Comparison of ENCODE assay signal across 21 cellular contexts in genomic region chr2:54083021-54083420, GRCh38. TPM values are rescaled to one million over a fixed set of nuclear protein-coding genes. Genes with fewer than 3 reads are reported as not detected.
DNase-seq lines count a peak whose midpoint lies in the region; ATAC-seq, FAIRE-seq and TF ChIP-seq lines count a peak whose summit lies in the region.
"Had no signal": no experiment of that assay in that cellular context is flagged by ENCODE, and none has a peak within 500 bp of the region (broad histone marks: within the 10 kb centered on the region; RNA-seq: fewer than 3 reads in every experiment).

No MANE protein-coding gene starts in this region.

- H3K9ac ChIP-seq in mammary epithelial cell (ENCODE audit: insufficient read depth, low read length) (no peak overlapping the region), K562 (ENCODE audit: insufficient read depth in 1 of 2, low read depth in 2 of 2, low read length in 2 of 2) (no peak overlapping the region), mesenchymal stem cell (ENCODE audit: low read length) (no peak overlapping the region)
- H3K9ac ChIP-seq: KMS-11 had no signal

- no peaks in the 10 kb centered on the region for H3K9me1 ChIP-seq in K562 (ENCODE audit: control insufficient read depth, insufficient read depth, low read length)

- dilution Hi-C loops in mammary epithelial cell (cut with HindIII; ENCODE audit: low sequenced_read_pairs): no loop called here

- TF ChIP-seq POLR2A in breast epithelium (IDR thresholded peaks at IDR 0.05): no peak
- no peak for TF ChIP-seq POLR2A in K562 (conservative IDR thresholded peaks at IDR 0.05)

- intact Hi-C loops in mammary epithelial cell (cut with micrococcal nuclease): loop anchor here (10.0 kb wide), 2 partner anchors 218 to 298 kb away; partner anchors contain the start of genes ASB3 and ERLEC1
- intact Hi-C loops in breast epithelium (cut with DNase I; ENCODE audit: low total_unique reads): no loop called here
- intact Hi-C loops in K562 (cut with micrococcal nuclease): no loop called here

- H3K4me2 ChIP-seq in mammary epithelial cell (ENCODE audit: insufficient read depth, low read depth, low read length): no peak overlapping the region
- H3K4me2 ChIP-seq in K562 (ENCODE audit: insufficient read depth, low read length): no peak overlapping the region
- H3K4me2 ChIP-seq in mesenchymal stem cell (ENCODE audit: low read length, poor library complexity, severe bottlenecking): no peak overlapping the region
- H3K4me2 ChIP-seq: KMS-11 had no signal

- no peak overlapping the region for H4K91ac ChIP-seq in mesenchymal stem cell (ENCODE audit: low read length)

- no peak overlapping the region for H3K4me3 Mint-ChIP-seq in activated naive CD8-positive, alpha-beta T cell treated with anti-CD3 and anti-CD28 coated beads for 36 hours
- H3K4me3 Mint-ChIP-seq: activated T-helper 1 cell treated with anti-CD3 and anti-CD28 coated beads, Interleukin-12 subunit alpha, Interleukin-12 subunit beta, Interleukin-2, Interleukin-4 antibody, amounts not matched to agents 30 ng/mL and 10 ng/mL and 1 ng/mL, durations not matched to agents 14 hours and 24 hours and 36 hours; CD14-positive monocyte had no signal

- no peak overlapping the region for H3K4me3 ChIP-seq in mammary epithelial cell (replicated peaks in 1 of 3; ENCODE audit: insufficient read depth in 1 of 3, low read depth in 2 of 3, low read length in 3 of 3)
- H3K4me3 ChIP-seq in breast epithelium: no peak overlapping the region
- no peak overlapping the region for H3K4me3 ChIP-seq in K562
- no peak overlapping the region for H3K4me3 ChIP-seq in mesenchymal stem cell (ENCODE audit: insufficient read depth in 1 of 2, low read depth in 1 of 2, low read length in 2 of 2)
- H3K4me3 ChIP-seq in effector memory CD4-positive, alpha-beta T cell (ENCODE audit: insufficient read depth, low read depth, low read length, poor library complexity, severe bottlenecking): no peak overlapping the region
- H3K4me3 ChIP-seq: HAP-1, mucosa of descending colon, Peyer's patch, stomach had no signal

- no peak overlapping the region for H3K4ac ChIP-seq in mesenchymal stem cell (ENCODE audit: low read depth in 1 of 2, low read length in 2 of 2)

- in situ Hi-C loops in mammary epithelial cell (cut with MboI; ENCODE audit: low sequenced_read_pairs in 2 of 2): loop anchor here in 1 of 2 donors (5.0 kb wide), 1 partner anchor 116 kb away; no protein-coding TSS in a partner anchor
- in situ Hi-C loops in K562 (cut with MboI): no loop called here

- H3K27ac ChIP-seq in mammary epithelial cell (ENCODE audit: insufficient read depth, low read depth, low read length): peak overlapping the region; percentile 14
- H3K27ac ChIP-seq in breast epithelium: no peak overlapping the region
- no peak overlapping the region for H3K27ac ChIP-seq in K562 (ENCODE audit: extremely low read depth, low read depth, low read length)
- H3K27ac ChIP-seq in mesenchymal stem cell (ENCODE audit: low read length, poor library complexity, severe bottlenecking): no peak overlapping the region
- H3K27ac ChIP-seq in effector memory CD4-positive, alpha-beta T cell (ENCODE audit: insufficient read depth, low read length, poor library complexity, severe bottlenecking): no peak overlapping the region
- H3K27ac ChIP-seq: KMS-11, Peyer's patch, stomach had no signal

- no peak for TF ChIP-seq CTCF in mammary epithelial cell (conservative IDR thresholded peaks at IDR 0.05 in 1 of 2, IDR thresholded peaks at IDR 0.05 in 1 of 2; ENCODE audit: extremely low read depth in 1 of 2, insufficient read depth in 1 of 2, low read depth in 1 of 2, low read length in 2 of 2)
- no peak for TF ChIP-seq CTCF in breast epithelium (IDR thresholded peaks at IDR 0.05)
- no peak for TF ChIP-seq CTCF in K562 (IDR thresholded peaks at IDR 0.05 in 2 of 3, conservative IDR thresholded peaks at IDR 0.05 in 1 of 3; ENCODE audit: insufficient read depth in 2 of 3, low read depth in 1 of 3, low read length in 3 of 3)

- no peak for ATAC-seq in K562
- no peak for ATAC-seq in GM18519 (IDR thresholded peaks at IDR 0.05; ENCODE audit: low FRiP score, unreplicated experiment)
- ATAC-seq: mucosa of descending colon, SK-N-SH treated with all-trans-retinoic acid at 6 μM for 48 hours had no signal

- no peak overlapping the region for H3K18ac ChIP-seq in mesenchymal stem cell (ENCODE audit: low read depth in 1 of 2, low read length in 2 of 2)

- H3K4me1 Mint-ChIP-seq in activated naive CD8-positive, alpha-beta T cell treated with anti-CD3 and anti-CD28 coated beads for 36 hours: peaks cover 8% of the 10 kb centered on the region
- H3K4me1 Mint-ChIP-seq: CD14-positive monocyte had no signal

- no peak overlapping the region for H2BK12ac ChIP-seq in mesenchymal stem cell (ENCODE audit: low read length in 2 of 2)

- no peaks in the 10 kb centered on the region for H3K27me3 Mint-ChIP-seq in activated naive CD8-positive, alpha-beta T cell treated with anti-CD3 and anti-CD28 coated beads for 36 hours

- H4K8ac ChIP-seq in mesenchymal stem cell (ENCODE audit: low read length): no peak overlapping the region

- BruUV-seq in mammary epithelial cell (replicated peaks; lab: Mats Ljungman, UMichigan): no TSS peak
- BruUV-seq in K562 (replicated peaks; lab: Mats Ljungman, UMichigan): no TSS peak

- H3K27me3 ChIP-seq in mammary epithelial cell (ENCODE audit: insufficient read depth, low read length) (no peaks in the 10 kb centered on the region), breast epithelium (no peaks in the 10 kb centered on the region), K562 (ENCODE audit: control insufficient read depth in 2 of 2, insufficient read depth in 2 of 2, low read length in 2 of 2) (no peaks in the 10 kb centered on the region), mesenchymal stem cell (ENCODE audit: control insufficient read depth in 1 of 2, insufficient read depth in 1 of 2, low read length in 2 of 2) (no peaks in the 10 kb centered on the region)
- no peaks in the 10 kb centered on the region for H3K27me3 ChIP-seq in effector memory CD4-positive, alpha-beta T cell (replicated peaks; ENCODE audit: control insufficient read depth, insufficient read depth, low read length, poor library complexity, severe bottlenecking)
- H3K27me3 ChIP-seq: Peyer's patch, stomach had no signal

- no peak overlapping the region for H3K27ac Mint-ChIP-seq in activated naive CD8-positive, alpha-beta T cell treated with anti-CD3 and anti-CD28 coated beads for 36 hours
- H3K27ac Mint-ChIP-seq: activated T-helper 1 cell treated with anti-CD3 and anti-CD28 coated beads, Interleukin-12 subunit alpha, Interleukin-12 subunit beta, Interleukin-2, Interleukin-4 antibody, amounts not matched to agents 30 ng/mL and 10 ng/mL and 1 ng/mL, durations not matched to agents 14 hours and 24 hours and 36 hours had no signal

- POLR2A ChIA-PET in K562 (lab: Yijun Ruan, JAX): interaction anchor here (0.5 kb wide), 1 partner anchor 1214 kb away, joined by 3 read pairs; no protein-coding TSS in a partner anchor

- H3K79me2 ChIP-seq in mammary epithelial cell (ENCODE audit: insufficient read depth, low read length) (no peaks in the 10 kb centered on the region), K562 (ENCODE audit: control insufficient read depth, insufficient read depth, low read length) (no peaks in the 10 kb centered on the region)

- H3K4me1 ChIP-seq in mammary epithelial cell (ENCODE audit: insufficient read depth, low read length): peaks cover 19% of the 10 kb centered on the region
- no peaks in the 10 kb centered on the region for H3K4me1 ChIP-seq in breast epithelium
- peaks cover 5 to 18% of the 10 kb centered on the region in 2 experiments; a peak in 4 of 5 replicates for H3K4me1 ChIP-seq in K562 (replicated peaks in 1 of 2; ENCODE audit: control insufficient read depth in 2 of 2, insufficient read depth in 2 of 2, low read length in 2 of 2)
- peaks cover 2% of the 10 kb centered on the region for H3K4me1 ChIP-seq in mesenchymal stem cell (ENCODE audit: control insufficient read depth, insufficient read depth, low read depth, low read length)
- H3K4me1 ChIP-seq in effector memory CD4-positive, alpha-beta T cell (ENCODE audit: control insufficient read depth, insufficient read depth, low read length, poor library complexity, severe bottlenecking): no peaks in the 10 kb centered on the region
- H3K4me1 ChIP-seq: HAP-1, Peyer's patch had no signal

- H3K23ac ChIP-seq in mesenchymal stem cell (ENCODE audit: low read length in 2 of 2): no peak overlapping the region

- no peak for FAIRE-seq in K562 (lab: Jason Lieb, UNC)

- no peak overlapping the region for H2BK15ac ChIP-seq in mesenchymal stem cell (ENCODE audit: low read depth, poor library complexity, severe bottlenecking)

- H2AFZ ChIP-seq in mammary epithelial cell (ENCODE audit: low read depth, low read length) (peak overlapping the region; percentile 31), K562 (ENCODE audit: low read depth, low read length) (peak overlapping the region; percentile 12; the same call in 1 of the 2 replicates), mesenchymal stem cell (ENCODE audit: low read depth, low read length) (no peak overlapping the region)

- no peaks in the 10 kb centered on the region for H3K9me3 ChIP-seq in mammary epithelial cell (replicated peaks; ENCODE audit: insufficient read depth, low read length)
- H3K9me3 ChIP-seq in breast epithelium: no peaks in the 10 kb centered on the region
- peaks cover 27% of the 10 kb centered on the region for H3K9me3 ChIP-seq in K562 (replicated peaks; ENCODE audit: control insufficient read depth, insufficient read depth, low read depth, low read length)
- H3K9me3 ChIP-seq in mesenchymal stem cell (ENCODE audit: control insufficient read depth, low read length): no peaks in the 10 kb centered on the region
- no peaks in the 10 kb centered on the region for H3K9me3 ChIP-seq in effector memory CD4-positive, alpha-beta T cell (ENCODE audit: control insufficient read depth, low read length)
- H3K9me3 ChIP-seq: HAP-1, mucosa of descending colon, Peyer's patch, stomach had no signal

- no peaks in the 10 kb centered on the region for H3K36me3 ChIP-seq in mammary epithelial cell (ENCODE audit: insufficient read depth, low read length)
- no peaks in the 10 kb centered on the region for H3K36me3 ChIP-seq in breast epithelium
- no peaks in the 10 kb centered on the region for H3K36me3 ChIP-seq in K562 (ENCODE audit: control insufficient read depth, insufficient read depth, low read length)
- no peaks in the 10 kb centered on the region for H3K36me3 ChIP-seq in mesenchymal stem cell (ENCODE audit: control insufficient read depth in 1 of 2, insufficient read depth in 2 of 2, low read depth in 1 of 2, low read length in 2 of 2)
- H3K36me3 ChIP-seq in effector memory CD4-positive, alpha-beta T cell (ENCODE audit: control insufficient read depth, insufficient read depth, low read length): no peaks in the 10 kb centered on the region
- H3K36me3 ChIP-seq: HAP-1, Peyer's patch had no signal

- H3K14ac ChIP-seq in mesenchymal stem cell (ENCODE audit: low read length in 2 of 2): no peak overlapping the region

- H3K9me3 Mint-ChIP-seq in activated naive CD8-positive, alpha-beta T cell treated with anti-CD3 and anti-CD28 coated beads for 36 hours: no peaks in the 10 kb centered on the region
- H3K9me3 Mint-ChIP-seq: activated T-helper 1 cell treated with anti-CD3 and anti-CD28 coated beads, Interleukin-12 subunit alpha, Interleukin-12 subunit beta, Interleukin-2, Interleukin-4 antibody, amounts not matched to agents 30 ng/mL and 10 ng/mL and 1 ng/mL, durations not matched to agents 14 hours and 24 hours and 36 hours had no signal

- no peak overlapping the region for H2BK120ac ChIP-seq in mesenchymal stem cell (ENCODE audit: low read depth, low read length)

- H4K20me1 ChIP-seq in mammary epithelial cell (ENCODE audit: insufficient read depth, low read length): no peaks in the 10 kb centered on the region
- H4K20me1 ChIP-seq in K562 (replicated peaks; ENCODE audit: control insufficient read depth, insufficient read depth, low read length): no peaks in the 10 kb centered on the region

- WGBS in mammary epithelial cell (ENCODE audit: low coverage, missing lambda C conversion rate): 99% methylated on average over 6 of the region's 6 CpGs
- 93% methylated on average over 5 of the region's 6 CpGs for WGBS in K562 (ENCODE audit: insufficient coverage, low coverage, missing lambda C conversion rate)
- WGBS in mesenchymal stem cell: 90% methylated on average over 6 of the region's 6 CpGs

- no peak overlapping the region for H2AK5ac ChIP-seq in mesenchymal stem cell (ENCODE audit: low read length, severe bottlenecking)

- no peak for TF ChIP-seq EP300 in K562 (IDR thresholded peaks at IDR 0.05; ENCODE audit: low read length)

- H2BK5ac ChIP-seq in mesenchymal stem cell (ENCODE audit: low read depth, low read length, poor library complexity, severe bottlenecking): no peak overlapping the region

- no peaks in the 10 kb centered on the region for H3K79me1 ChIP-seq in mesenchymal stem cell (replicated peaks; ENCODE audit: low read length, poor library complexity, severe bottlenecking)

- no peak for DNase-seq in mammary epithelial cell
- DNase-seq in breast epithelium (ENCODE audit: low spot score in 2 of 2): no peak
- no peak for DNase-seq in K562 (ENCODE audit: extremely low read depth in 1 of 4, low spot score in 3 of 4)
- DNase-seq in mesenchymal stem cell: peak; percentile 7
- peak; percentile 70 for DNase-seq in superior temporal gyrus (ENCODE audit: extremely low spot score)
- DNase-seq in activated naive CD8-positive, alpha-beta T cell treated with anti-CD3 and anti-CD28 coated beads for 36 hours: no peak
- no peak for DNase-seq in effector memory CD4-positive, alpha-beta T cell
- DNase-seq: DMS153; effector CD4-positive, alpha-beta T cell; mucosa of descending colon; NCI-H1092; NCI-H2171; NCI-H82; Peyer's patch; stomach had no signal

- no peaks in the 10 kb centered on the region for H3K36me3 Mint-ChIP-seq in activated naive CD8-positive, alpha-beta T cell treated with anti-CD3 and anti-CD28 coated beads for 36 hours
- H3K36me3 Mint-ChIP-seq: CD14-positive monocyte had no signal

- CTCF ChIA-PET in mammary epithelial cell (lab: Charles Lee; ENCODE audit: low non-redundant PET) (interaction anchor here (0.7 kb wide), 1 partner anchor 112 kb away, joined by 6 read pairs; the partner anchor contains the start of gene PSME4), K562 (lab: Yijun Ruan, JAX; ENCODE audit: low intra/inter-chr PET ratio) (no interaction called here)

- no peak for TF ChIP-seq RAD21 in K562 (CRISPR knock-in tag; conservative IDR thresholded peaks at IDR 0.05 in 1 of 2, IDR thresholded peaks at IDR 0.05 in 1 of 2)

RNA-seq across cellular contexts. Expression of gene ACYP2, which starts 32.4 kb away (rescaled TPM):
- total RNA-seq in mammary epithelial cell: 10 to 100 TPM; 14.0 to 19.3 TPM
- 12.7 TPM for polyA plus RNA-seq in mammary epithelial cell
- polyA minus RNA-seq in mammary epithelial cell: 33.3 TPM
- total RNA-seq in breast epithelium: 10 to 100 TPM; 19.3 to 39.2 (median 27.8) TPM
- 3.8 and 6.9 TPM in 2 replicates for total RNA-seq in K562 (2011; cell fraction: chromatin; rRNA removed; ENCODE audit: low replicate concordance)
- 3.0 and 3.3 TPM in 2 replicates for total RNA-seq in K562 (2011; cell fraction: nucleolus; rRNA removed)
- total RNA-seq in K562 (2011; cell fraction: nucleoplasm; rRNA removed): 5.1 and 11.3 TPM in 2 replicates
- total RNA-seq in K562 (2014; rRNA removed): 2.2 and 3.0 TPM in 2 replicates
- total RNA-seq in K562 (2014; rRNA removed; fragmentation: Illumina TruSeq; extraction: Trizol): 1.3 and 1.8 TPM in 2 replicates
- total RNA-seq in K562 (2015; rRNA removed; fragmentation: Illumina TruSeq; extraction: Trizol): 1.9 and 2.2 TPM in 2 replicates
- 3.4 and 4.1 TPM in 2 replicates for total RNA-seq in K562 (2021)
- polyA plus RNA-seq in K562 (2011; rRNA removed): 2.2 and 3.1 TPM in 2 replicates
- 2.8 and 3.8 TPM in 2 replicates for polyA plus RNA-seq in K562 (2011; cell fraction: cytosol; rRNA removed)
- 1.4 and 2.0 TPM in 2 replicates for polyA plus RNA-seq in K562 (2011; cell fraction: nucleus; rRNA removed)
- polyA plus RNA-seq in K562 (2012): 5.2 and 6.5 TPM in 2 replicates
- polyA plus RNA-seq in K562 (2014; fragmentation: Illumina TruSeq; extraction: Trizol): 1.0 and 1.2 TPM in 2 replicates
- polyA plus RNA-seq in K562 (2014; fragmentation: Nextera tagmentation; extraction: Ambion mirVana): 1 to 10 TPM; 1.9 to 2.2 TPM
- polyA plus RNA-seq in K562 (2014; rRNA removed): 2.0 and 3.4 TPM in 2 replicates
- 1.1 and 2.8 TPM in 2 replicates for polyA minus RNA-seq in K562 (2011; rRNA and poly(A)+ RNA removed)
- 1.0 and 1.4 TPM in 2 replicates for polyA minus RNA-seq in K562 (2011; cell fraction: cytosol; rRNA and poly(A)+ RNA removed)
- polyA minus RNA-seq in K562 (2011; cell fraction: nucleus; rRNA and poly(A)+ RNA removed): 2.7 and 4.7 TPM in 2 replicates
- 10.3 TPM for polyA plus RNA-seq in mesenchymal stem cell (2013, experiment 1 of 2)
- polyA plus RNA-seq in mesenchymal stem cell (2013, experiment 2 of 2): 12.4 TPM
- 1 to 10 TPM; 6.2 to 7.5 TPM for total RNA-seq in activated naive CD8-positive, alpha-beta T cell treated with anti-CD3 and anti-CD28 coated beads for 36 hours

Comparison
In these comparisons a context has a peak if more than half of its experiments do, and no peak if none do; other contexts are left out.
1. DNase-seq: peak in mesenchymal stem cell (single experiment) and superior temporal gyrus (single experiment); none in mammary epithelial cell (single experiment), breast epithelium (0 of 2), K562 (0 of 4), activated naive CD8-positive, alpha-beta T cell treated with anti-CD3 and anti-CD28 coated beads for 36 hours (single experiment) and effector memory CD4-positive, alpha-beta T cell (0 of 3).